In the genomic region with DNA sequence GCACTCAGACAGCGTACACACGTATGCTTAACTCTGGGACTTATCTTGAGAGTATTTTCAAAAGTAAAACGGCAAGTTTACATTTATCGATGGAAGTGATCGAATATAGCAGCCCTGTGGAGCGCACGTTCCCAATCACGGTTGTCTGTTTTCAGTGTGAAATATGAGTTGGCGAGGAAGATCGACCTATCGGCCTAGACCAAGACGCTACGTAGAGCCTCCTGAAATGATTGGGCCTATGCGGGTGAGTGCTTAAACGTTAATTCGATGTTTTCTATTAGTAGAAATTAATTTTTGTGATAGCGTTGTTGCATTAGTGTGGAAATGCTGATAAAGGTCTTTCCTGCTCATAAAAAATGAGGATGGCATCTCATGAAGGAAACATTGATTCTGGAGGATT, we compare ENCODE assay signal across 18 cellular contexts. TPM values are rescaled to one million over a fixed set of nuclear protein-coding genes. Genes with fewer than 3 reads are reported as not detected.
"Had no signal": no experiment of that assay in that cellular context is flagged by ENCODE, and none has a peak within 500 bp of the region (broad histone marks: within the 10 kb centered on the region; RNA-seq: fewer than 3 reads in every experiment).

No MANE protein-coding gene starts in this region.

RNA-seq across cellular contexts. Expression of a gene that starts 1.2 kb away (rescaled TPM):
- total RNA-seq: naive thymus-derived CD8-positive, alpha-beta T cell; natural killer cell treated with Interleukin-12 subunit alpha and Interleukin-12 subunit beta and Interleukin-15 and Interleukin-18, amount 100 ng/mL, for 72 hours; neural crest cell; omental fat pad; ovary; prostate gland; pulmonary artery endothelial cell; right atrium auricular region; sciatic nerve; smooth muscle cell; spleen; suprapubic skin; transverse colon; upper lobe of right lung; urinary bladder; uterus had no signal
- polyA plus RNA-seq: naive thymus-derived CD8-positive, alpha-beta T cell; ovary; smooth muscle cell; spleen; urinary bladder had no signal

RNA-seq across cellular contexts. Expression of a gene that starts 8.3 kb away (rescaled TPM):
- total RNA-seq: naive thymus-derived CD8-positive, alpha-beta T cell; natural killer cell treated with Interleukin-12 subunit alpha and Interleukin-12 subunit beta and Interleukin-15 and Interleukin-18, amount 100 ng/mL, for 72 hours; neural crest cell; omental fat pad; pulmonary artery endothelial cell; right atrium auricular region; sciatic nerve; smooth muscle cell; spleen; suprapubic skin; transverse colon; upper lobe of right lung; urinary bladder; uterus had no signal
- polyA plus RNA-seq: naive thymus-derived CD8-positive, alpha-beta T cell; ovary; smooth muscle cell; spleen; thymus; urinary bladder had no signal

RNA-seq across cellular contexts. Expression of a gene that starts 10.7 kb away (rescaled TPM):
- total RNA-seq: naive thymus-derived CD8-positive, alpha-beta T cell; natural killer cell treated with Interleukin-12 subunit alpha and Interleukin-12 subunit beta and Interleukin-15 and Interleukin-18, amount 100 ng/mL, for 72 hours; neural crest cell; omental fat pad; ovary; prostate gland; pulmonary artery endothelial cell; right atrium auricular region; sciatic nerve; smooth muscle cell; spleen; suprapubic skin; transverse colon; upper lobe of right lung; urinary bladder; uterus had no signal
- polyA plus RNA-seq: naive thymus-derived CD8-positive, alpha-beta T cell; ovary; smooth muscle cell; spleen; thymus; urinary bladder had no signal

RNA-seq across cellular contexts. Expression of a gene that starts 20.3 kb away (rescaled TPM):
- total RNA-seq: naive thymus-derived CD8-positive, alpha-beta T cell; natural killer cell treated with Interleukin-12 subunit alpha and Interleukin-12 subunit beta and Interleukin-15 and Interleukin-18, amount 100 ng/mL, for 72 hours; neural crest cell; omental fat pad; ovary; prostate gland; pulmonary artery endothelial cell; right atrium auricular region; sciatic nerve; smooth muscle cell; spleen; suprapubic skin; testis; transverse colon; upper lobe of right lung; urinary bladder; uterus had no signal
- polyA plus RNA-seq: naive thymus-derived CD8-positive, alpha-beta T cell; ovary; smooth muscle cell; spleen; thymus; urinary bladder had no signal

RNA-seq across cellular contexts. Expression of a gene that starts 29.8 kb away (rescaled TPM):
- total RNA-seq: naive thymus-derived CD8-positive, alpha-beta T cell; natural killer cell treated with Interleukin-12 subunit alpha and Interleukin-12 subunit beta and Interleukin-15 and Interleukin-18, amount 100 ng/mL, for 72 hours; neural crest cell; omental fat pad; ovary; pulmonary artery endothelial cell; right atrium auricular region; sciatic nerve; smooth muscle cell; spleen; suprapubic skin; transverse colon; upper lobe of right lung; urinary bladder; uterus had no signal
- polyA plus RNA-seq: naive thymus-derived CD8-positive, alpha-beta T cell; ovary; smooth muscle cell; spleen; thymus; urinary bladder had no signal
